In genomic region chr14:75661499-75661814, GRCh38 we compare ENCODE assay signal across 8 cellular contexts. TPM values are rescaled to one million over a fixed set of nuclear protein-coding genes. Genes with fewer than 3 reads are reported as not detected.
A peak's percentile ranks its signal among the peaks of the same experiment; 100 is the strongest.
DNase-seq lines count a peak whose midpoint lies in the region; ATAC-seq, FAIRE-seq and TF ChIP-seq lines count a peak whose summit lies in the region.

No MANE protein-coding gene starts in this region.

- H3K14ac ChIP-seq in H1 (ENCODE audit: insufficient read length): no peak overlapping the region

- no peak overlapping the region for H4K91ac ChIP-seq in H1 (replicated peaks; ENCODE audit: insufficient read length, low read length)

- H2BK120ac ChIP-seq in H1 (replicated peaks; ENCODE audit: low read depth, low read length): no peak overlapping the region

- H2AK5ac ChIP-seq in H1 (ENCODE audit: low read depth, low read length): no peak overlapping the region

- no peak for TF ChIP-seq EP300 in H1 (IDR thresholded peaks at IDR 0.05; ENCODE audit: borderline replicate concordance in 1 of 2, low read depth in 2 of 2, low read length in 2 of 2)

- no peak overlapping the region for H2BK20ac ChIP-seq in H1 (ENCODE audit: low read length)

- no peak for DNase-seq in CD4-positive, alpha-beta T cell
- DNase-seq in H1 (ENCODE audit: low read depth in 1 of 2, low spot score in 2 of 2) (no peak), neural crest cell (ENCODE audit: low read depth, low spot score) (no peak), NCI-H2171 treated with DMSO at 0.1 percent for 48 hours (lab: John Stamatoyannopoulos, UW) (no peak), NCI-H774 (lab: John Stamatoyannopoulos, UW) (no peak)
- DNase-seq in stimulated activated naive CD4-positive, alpha-beta T cell (lab: John Stamatoyannopoulos, UW): no peak

- no peak for TF ChIP-seq RAD21 in H1 (IDR thresholded peaks at IDR 0.05 in 1 of 2, conservative IDR thresholded peaks at IDR 0.05 in 1 of 2; ENCODE audit: low read depth in 2 of 2, low read length in 2 of 2)

- H3K4me2 ChIP-seq in Loucy (ENCODE audit: low read depth, low read length, poor library complexity, severe bottlenecking): peak overlapping the region; percentile 97
- peak overlapping the region; percentile 24 to 63 for H3K4me2 ChIP-seq in H1 (ENCODE audit: insufficient read depth in 1 of 2, low read depth in 2 of 2, low read length in 2 of 2)

- peaks cover 47% of the 10 kb centered on the region for H3K4me1 Mint-ChIP-seq in CD4-positive, alpha-beta T cell (ENCODE audit: low read depth)
- peaks cover 50% of the 10 kb centered on the region for H3K4me1 Mint-ChIP-seq in neural crest cell

- H3K27me3 ChIP-seq in CD4-positive, alpha-beta T cell (ENCODE audit: control insufficient read depth, insufficient read depth, low read length): no peaks in the 10 kb centered on the region
- no peaks in the 10 kb centered on the region for H3K27me3 ChIP-seq in Loucy (ENCODE audit: insufficient read depth, low read length, poor library complexity, severe bottlenecking)
- no peaks in the 10 kb centered on the region for H3K27me3 ChIP-seq in H1 (replicated peaks in 1 of 4; ENCODE audit: control insufficient read depth in 3 of 4, extremely low read depth in 1 of 4, insufficient read depth in 3 of 4, low read length in 3 of 4)

- peak overlapping the region; percentile 98 for H2AFZ ChIP-seq in Loucy (ENCODE audit: low read length)
- peak overlapping the region; percentile 60; the same call in 1 of the 2 replicates for H2AFZ ChIP-seq in H1 (ENCODE audit: low read length)

- H3K36me3 Mint-ChIP-seq in CD4-positive, alpha-beta T cell (ENCODE audit: low read depth): peaks cover 41% of the 10 kb centered on the region
- no peaks in the 10 kb centered on the region for H3K36me3 Mint-ChIP-seq in neural crest cell (ENCODE audit: low read depth)

- H2BK15ac ChIP-seq in H1 (ENCODE audit: low read length): no peak overlapping the region

- FAIRE-seq in H1 (lab: Jason Lieb, UNC): no peak

- H3F3A ChIP-seq in Loucy (ENCODE audit: low read depth): no peaks in the 10 kb centered on the region

- POLR2A ChIA-PET in CD4-positive, alpha-beta T cell (lab: Charles Lee): interaction anchor here (0.9 to 1.6 kb wide), 6 partner anchors 13 to 490 kb away, joined by 3 to 10 read pairs (median 4); partner anchors contain the start of genes BATF, FLVCR2, GPATCH2L and IFT43
- POLR2A ChIA-PET in H1 (lab: Charles Lee; ENCODE audit: partially characterized antibody): interaction anchor here (0.6 to 2.6 kb wide), 9 partner anchors 10 to 663 kb away, joined by 3 to 22 read pairs (median 6); partner anchors contain the start of genes FLVCR2 and JDP2

- TF ChIP-seq CTCF in CD4-positive, alpha-beta T cell (IDR thresholded peaks at IDR 0.05): no peak
- no peak for TF ChIP-seq CTCF in Loucy (conservative IDR thresholded peaks at IDR 0.05; ENCODE audit: low read length)
- TF ChIP-seq CTCF in H1 (IDR thresholded peaks at IDR 0.05; ENCODE audit: control extremely low read depth in 1 of 3, insufficient read depth in 1 of 3, low read depth in 1 of 3, low read length in 3 of 3): no peak
- no peak for TF ChIP-seq CTCF in neural crest cell (conservative IDR thresholded peaks at IDR 0.05)

- H3K9me3 Mint-ChIP-seq in CD4-positive, alpha-beta T cell: no peaks in the 10 kb centered on the region
- no peaks in the 10 kb centered on the region for H3K9me3 Mint-ChIP-seq in neural crest cell

- H2BK5ac ChIP-seq in H1 (ENCODE audit: low read depth, low read length): peak overlapping the region; percentile 86

- H3K4me3 ChIP-seq in Loucy (ENCODE audit: low read length, poor library complexity, severe bottlenecking): peak overlapping the region; percentile 93
- H3K4me3 ChIP-seq in H1 (ENCODE audit: extremely low read depth in 1 of 4, insufficient read depth in 2 of 4, low read depth in 3 of 4, low read length in 4 of 4): peak overlapping the region; percentile 67 to 88 (median 83)

- peaks cover 68% of the 10 kb centered on the region for H3K79me2 ChIP-seq in Loucy (ENCODE audit: insufficient read depth, low read length)
- peaks cover 0 to 41% of the 10 kb centered on the region in 2 experiments; a peak in 3 of 4 replicates for H3K79me2 ChIP-seq in H1 (ENCODE audit: control insufficient read depth in 1 of 2, insufficient read depth in 2 of 2, low read length in 2 of 2)

- H3K23me2 ChIP-seq in H1 (ENCODE audit: low read depth, low read length): 0 out of 2 replicates have a peak, but pooled peaks cover 6% of the 10 kb centered on the region

- peak overlapping the region; percentile 40 for H3K56ac ChIP-seq in H1 (replicated peaks; ENCODE audit: insufficient read length, low read depth, low read length)

- H3K27me3 Mint-ChIP-seq in CD4-positive, alpha-beta T cell: no peaks in the 10 kb centered on the region
- H3K27me3 Mint-ChIP-seq in neural crest cell (ENCODE audit: low read depth): no peaks in the 10 kb centered on the region

- peak overlapping the region; percentile 91 for H3K27ac Mint-ChIP-seq in CD4-positive, alpha-beta T cell
- H3K27ac Mint-ChIP-seq in neural crest cell (ENCODE audit: unreplicated experiment): peak overlapping the region; percentile 96

- H3K18ac ChIP-seq in H1 (ENCODE audit: extremely low read depth, low read length): peak overlapping the region; percentile 53; the same call in 1 of the 2 replicates

- peak overlapping the region; percentile 28 for H4K5ac ChIP-seq in H1 (ENCODE audit: insufficient read length, low read depth, low read length)

- H3K9ac ChIP-seq in Loucy (ENCODE audit: low read depth, low read length, poor library complexity, severe bottlenecking) (peak overlapping the region; percentile 77), H1 (replicated peaks in 1 of 4; ENCODE audit: extremely low read depth in 1 of 4, low read depth in 3 of 4, low read length in 3 of 4) (peak overlapping the region; percentile 14 to 81 (median 76))

- peaks cover 8% of the 10 kb centered on the region; the same call in 1 of the 2 replicates for H3K79me1 ChIP-seq in H1 (ENCODE audit: low read depth, low read length)

- H3K23ac ChIP-seq in H1 (ENCODE audit: insufficient read length): no peak overlapping the region

- peaks cover 47% of the 10 kb centered on the region for H3K4me1 ChIP-seq in Loucy (ENCODE audit: insufficient read depth, low read length, poor library complexity, severe bottlenecking)
- peaks cover 0 to 2% (median 0%) of the 10 kb centered on the region in 4 experiments; a peak in 2 of 7 replicates for H3K4me1 ChIP-seq in H1 (replicated peaks in 1 of 4; ENCODE audit: control insufficient read depth in 3 of 4, insufficient read depth in 4 of 4, low read length in 3 of 4)

- WGBS in H1 (ENCODE audit: extremely low coverage in 1 of 2, insufficient coverage in 1 of 2, insufficient read length in 1 of 2, insufficient replicate concordance in 2 of 2, low coverage in 1 of 2, low lambda C conversion rate in 2 of 2, missing lambda C conversion rate in 1 of 2), 2 experiments: 1% methylated on average over 18 of the region's 18 CpGs; no CpG with 5 or more reads in 1 of the 2 experiments

- no peak for ATAC-seq in CD4-positive, alpha-beta T cell (ENCODE audit: poor library complexity)
- no peak for ATAC-seq in HG03354 (IDR thresholded peaks at IDR 0.05; ENCODE audit: poor library complexity, severe bottlenecking, unreplicated experiment)

- H3K36me3 ChIP-seq in Loucy (ENCODE audit: insufficient read depth, low read length): no peaks in the 10 kb centered on the region
- H3K36me3 ChIP-seq in H1 (ENCODE audit: control insufficient read depth in 2 of 4, insufficient read depth in 4 of 4, low read length in 3 of 4): peaks cover 4 to 26% (median 10%) of the 10 kb centered on the region in 4 experiments; a peak in 7 of 8 replicates

- H3K4ac ChIP-seq in H1 (replicated peaks; ENCODE audit: insufficient read length, low read depth, low read length): no peak overlapping the region

- H3K27ac ChIP-seq in CD4-positive, alpha-beta T cell (ENCODE audit: low read depth, low read length): peak overlapping the region; percentile 87
- H3K27ac ChIP-seq in H1 (ENCODE audit: low read depth, low read length): peak overlapping the region; percentile 67

- CTCF ChIA-PET in CD4-positive, alpha-beta T cell (lab: Charles Lee): interaction anchor here (1.2 to 3.3 kb wide), 2 partner anchors 84 to 385 kb away, joined by 3 to 14 read pairs; no protein-coding TSS in a partner anchor
- CTCF ChIA-PET in H1 (lab: Charles Lee; ENCODE audit: partially characterized antibody): interaction anchor here (0.6 to 13.7 kb wide), 4 partner anchors 12 to 671 kb away, joined by 3 to 348 read pairs (median 3); partner anchors contain the start of gene FLVCR2

- H2BK12ac ChIP-seq in H1 (ENCODE audit: low read depth, low read length): no peak overlapping the region

- H3K9me2 ChIP-seq in Loucy (replicated peaks; ENCODE audit: low read depth, low read length): no peaks in the 10 kb centered on the region

- peak overlapping the region; percentile 94; the same call in 1 of the 2 replicates for H4K8ac ChIP-seq in H1 (ENCODE audit: extremely low read depth, insufficient read depth, low read length)

- H3K9me3 ChIP-seq in CD4-positive, alpha-beta T cell (ENCODE audit: control insufficient read depth, low read length): no peaks in the 10 kb centered on the region
- no peaks in the 10 kb centered on the region for H3K9me3 ChIP-seq in Loucy (ENCODE audit: insufficient read depth, low read depth, low read length)
- no peaks in the 10 kb centered on the region for H3K9me3 ChIP-seq in H1 (ENCODE audit: insufficient read depth in 2 of 2, low read depth in 1 of 2, low read length in 1 of 2)

- intact Hi-C loops in CD4-positive, alpha-beta T cell (cut with DNase I, micrococcal nuclease): loop anchor here (5.0 to 10.0 kb wide), 2 partner anchors 534 to 947 kb away; partner anchors contain the start of genes AREL1 (in 1 of the 2), FCF1 (in 1 of the 2) and NEK9 (in 1 of the 2)

- no peak for TF ChIP-seq POLR2A in H1 (IDR thresholded peaks at IDR 0.05; ENCODE audit: control extremely low read depth in 1 of 2, low read depth in 2 of 2, low read length in 2 of 2)

- H3K4me3 Mint-ChIP-seq in CD4-positive, alpha-beta T cell: peak overlapping the region; percentile 95
- H3K4me3 Mint-ChIP-seq in neural crest cell: peak overlapping the region; percentile 100

- peaks cover 3% of the 10 kb centered on the region for H4K20me1 ChIP-seq in Loucy (ENCODE audit: insufficient read depth, low read length, poor library complexity, severe bottlenecking)
- peaks cover 0 to 1% of the 10 kb centered on the region in 2 experiments for H4K20me1 ChIP-seq in H1 (replicated peaks in 1 of 2; ENCODE audit: control insufficient read depth in 1 of 2, insufficient read depth in 2 of 2, low read length in 2 of 2)

RNA-seq across cellular contexts. Expression of gene TTLL5, which starts 0.4 kb away (rescaled TPM):
- 10 to 100 TPM; 19.8 to 26.4 TPM for total RNA-seq in CD4-positive, alpha-beta T cell
- 44.6 and 45.9 TPM in 2 replicates for total RNA-seq in H1 (2021; fragmentation: NEBNext Ultra II Directional; extraction: Animal tissue kit (Norgen Biotek cat#: 25700))
- 14.8 and 16.1 TPM in 2 replicates for polyA plus RNA-seq in H1 (2011; rRNA removed)
- polyA plus RNA-seq in H1 (2011; cell fraction: cytosol; rRNA removed): 15.9 TPM
- 22.9 TPM for polyA plus RNA-seq in H1 (2011; cell fraction: nucleus; rRNA removed)
- 22.8 to 31.8 TPM (median 23.2 TPM) in 4 replicates for polyA plus RNA-seq in H1 (2012, experiment 1 of 2)
- polyA plus RNA-seq in H1 (2012, experiment 2 of 2): 2.7 TPM
- 24.5 TPM for polyA plus RNA-seq in H1 (2013, experiment 1 of 2)
- polyA plus RNA-seq in H1 (2013, experiment 2 of 2): 25.2 TPM
- 52.0 and 82.4 TPM in 2 replicates for polyA minus RNA-seq in H1 (2011; rRNA and poly(A)+ RNA removed)
- 23.4 TPM for polyA minus RNA-seq in H1 (2011; cell fraction: cytosol; rRNA and poly(A)+ RNA removed)
- 104 TPM for polyA minus RNA-seq in H1 (2011; cell fraction: nucleus; rRNA and poly(A)+ RNA removed)
- total RNA-seq in neural crest cell: 55.7 and 61.7 TPM in 2 replicates

RNA-seq across cellular contexts. Expression of gene ERG28, which starts 0.8 kb away (rescaled TPM):
- 1 to 10 TPM; 5.7 to 5.8 TPM for total RNA-seq in CD4-positive, alpha-beta T cell
- 30.5 and 32.6 TPM in 2 replicates for total RNA-seq in H1 (2021; fragmentation: NEBNext Ultra II Directional; extraction: Animal tissue kit (Norgen Biotek cat#: 25700))
- 45.3 and 56.7 TPM in 2 replicates for polyA plus RNA-seq in H1 (2011; rRNA removed)
- polyA plus RNA-seq in H1 (2011; cell fraction: cytosol; rRNA removed): 42.6 TPM
- polyA plus RNA-seq in H1 (2011; cell fraction: nucleus; rRNA removed): 21.8 TPM
- 31.8 to 37.4 TPM (median 35.1 TPM) in 4 replicates for polyA plus RNA-seq in H1 (2012, experiment 1 of 2)
- 56.3 TPM for polyA plus RNA-seq in H1 (2012, experiment 2 of 2)
- polyA plus RNA-seq in H1 (2013, experiment 1 of 2): 81.1 TPM
- 112 TPM for polyA plus RNA-seq in H1 (2013, experiment 2 of 2)
- polyA minus RNA-seq in H1 (2011; rRNA and poly(A)+ RNA removed): 21.5 and 23.6 TPM in 2 replicates
- 9.3 TPM for polyA minus RNA-seq in H1 (2011; cell fraction: cytosol; rRNA and poly(A)+ RNA removed)
- 11.7 TPM for polyA minus RNA-seq in H1 (2011; cell fraction: nucleus; rRNA and poly(A)+ RNA removed)
- total RNA-seq in neural crest cell: 38.8 and 38.9 TPM in 2 replicates
